10 cellular contexts compared by ENCODE assay signal in the genomic region with DNA sequence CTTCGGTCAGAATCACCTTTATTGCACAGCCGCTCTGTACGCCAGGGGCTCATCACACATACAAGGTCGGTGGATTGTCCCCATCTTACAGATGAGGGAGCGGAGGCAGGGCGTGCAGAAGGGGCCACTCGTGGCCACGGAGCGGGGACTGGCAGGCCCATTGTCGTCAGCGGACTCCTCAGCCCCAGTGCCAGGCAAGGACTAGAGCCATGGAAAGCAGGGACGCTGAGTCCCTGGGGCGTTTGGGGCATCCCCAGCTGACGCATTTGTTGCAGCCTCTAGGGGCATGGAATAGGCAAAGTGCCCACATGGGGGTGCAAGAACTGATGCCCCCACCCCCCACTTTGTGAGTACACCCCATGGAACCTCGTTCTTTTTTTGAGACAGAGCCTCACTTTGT. TPM values are rescaled to one million over a fixed set of nuclear protein-coding genes. Genes with fewer than 3 reads are reported as not detected.
DNase-seq lines count a peak whose midpoint lies in the region; ATAC-seq and TF ChIP-seq lines count a peak whose summit lies in the region.
"Had no signal": no experiment of that assay in that cellular context is flagged by ENCODE, and none has a peak within 500 bp of the region (broad histone marks: within the 10 kb centered on the region; RNA-seq: fewer than 3 reads in every experiment).

No MANE protein-coding gene starts in this region.

- H3K27me3 ChIP-seq in PC-9 (ENCODE audit: insufficient read depth, low read depth) (no peaks in the 10 kb centered on the region), prostate gland (replicated peaks; ENCODE audit: insufficient read depth) (no peaks in the 10 kb centered on the region)

- H3K9me2 ChIP-seq in PC-9 (ENCODE audit: insufficient read depth) = no peaks in the 10 kb centered on the region

- H4K20me1 ChIP-seq in PC-9 (ENCODE audit: insufficient read depth) = no peaks in the 10 kb centered on the region

- H3K4me1 ChIP-seq in PC-9 (replicated peaks; ENCODE audit: insufficient read depth) (no peaks in the 10 kb centered on the region), prostate gland (replicated peaks) (no peaks in the 10 kb centered on the region)

- peak overlapping the region; percentile 39 to 71 (median 54) for H3K4me3 Mint-ChIP-seq in T-cell
- peak overlapping the region; percentile 51 for H3K4me3 Mint-ChIP-seq in dendritic cell treated with granulocyte-macrophage colony-stimulating factor and Interleukin-4, amounts not matched to agents 40 ng/mL and 50 ng/mL, for 4 days
- peak overlapping the region; percentile 72 for H3K4me3 Mint-ChIP-seq in stimulated activated naive CD8-positive, alpha-beta T cell treated with anti-CD3 and anti-CD28 coated beads, Interleukin-15, Interleukin-2, amounts not matched to agents 100 ng/mL and 50 ng/mL, for 24 hours

- CTCF ChIA-PET in T-cell (lab: Charles Lee) = interaction anchor here in 1 of 2 donors (1.1 to 1.8 kb wide), 2 partner anchors 47 to 121 kb away, joined by 6 to 7 read pairs; a partner anchor contains a TSS
- CTCF ChIA-PET in PC-9 (lab: Charles Lee) = no interaction called here

- no peak overlapping the region for H3K27ac ChIP-seq in PC-9
- H3K27ac ChIP-seq in prostate gland = no peak overlapping the region

- ATAC-seq in T-cell (replicated peaks in 1 of 4) = peak in 2 of 4 experiments; percentile 0 to 10
- no peak for ATAC-seq in left ventricle myocardium superior

- no peak for TF ChIP-seq POLR2A in prostate gland (IDR thresholded peaks at IDR 0.05)

- no peaks in the 10 kb centered on the region for H3F3A ChIP-seq in PC-9 (ENCODE audit: insufficient read depth, low read depth)

- H3K4me2 ChIP-seq in PC-9 = no peak overlapping the region

- H3K27me3 Mint-ChIP-seq in T-cell = no peaks in the 10 kb centered on the region
- H3K27me3 Mint-ChIP-seq in dendritic cell treated with granulocyte-macrophage colony-stimulating factor and Interleukin-4, amounts not matched to agents 40 ng/mL and 50 ng/mL, for 4 days = peaks cover 2% of the 10 kb centered on the region
- no peaks in the 10 kb centered on the region for H3K27me3 Mint-ChIP-seq in stimulated activated naive CD8-positive, alpha-beta T cell treated with anti-CD3 and anti-CD28 coated beads, Interleukin-15, Interleukin-2, amounts not matched to agents 100 ng/mL and 50 ng/mL, for 24 hours

- TF ChIP-seq CTCF in PC-9 (conservative IDR thresholded peaks at IDR 0.05) = no peak
- no peak for TF ChIP-seq CTCF in prostate gland (IDR thresholded peaks at IDR 0.05)

- no peaks in the 10 kb centered on the region for H3K9me3 Mint-ChIP-seq in T-cell
- H3K9me3 Mint-ChIP-seq in dendritic cell treated with granulocyte-macrophage colony-stimulating factor and Interleukin-4, amounts not matched to agents 40 ng/mL and 50 ng/mL, for 4 days = no peaks in the 10 kb centered on the region
- H3K9me3 Mint-ChIP-seq in stimulated activated naive CD8-positive, alpha-beta T cell treated with anti-CD3 and anti-CD28 coated beads, Interleukin-15, Interleukin-2, amounts not matched to agents 100 ng/mL and 50 ng/mL, for 24 hours = no peaks in the 10 kb centered on the region

- DNase-seq in stimulated activated CD4-positive, alpha-beta T cell treated with anti-CD3 and anti-CD28 coated beads, Interleukin-15, amount 100 ng/mL, for 24 hours = peak; percentile 40
- no peak for DNase-seq in stimulated activated CD4-positive, alpha-beta T cell treated with anti-CD3 and anti-CD28 coated beads, Interleukin-12 subunit alpha, Interleukin-12 subunit beta, amount 100 ng/mL, for 4 hours
- DNase-seq in T-cell (peak in 8 of 34 experiments; percentile 4 to 40 (median 26)), PC-9 (no peak), prostate gland (ENCODE audit: low spot score) (no peak), left ventricle myocardium superior (no peak)
- DNase-seq: NCI-H1436 treated with DMSO at 0.1 percent for 48 hours, NCI-H510A had no signal

- intact Hi-C loops in dendritic cell treated with granulocyte-macrophage colony-stimulating factor and Interleukin-4, amounts not matched to agents 40 ng/mL and 50 ng/mL, for 4 days (cut with micrococcal nuclease) = loop anchor here (5.0 kb wide), 1 partner anchor 34 kb away; no protein-coding TSS in a partner anchor
- intact Hi-C loops in PC-9 (cut with micrococcal nuclease; ENCODE audit: unreplicated experiment) (no loop called here), prostate gland (cut with DNase I) (no loop called here), left ventricle myocardium superior (cut with micrococcal nuclease) (no loop called here)

- POLR2A ChIA-PET in T-cell (lab: Charles Lee) = interaction anchor here in 1 of 2 donors (0.6 to 0.8 kb wide), 2 partner anchors 47 to 127 kb away, joined by 3 to 5 read pairs; no protein-coding TSS in a partner anchor
- POLR2A ChIA-PET in PC-9 (lab: Charles Lee; ENCODE audit: unreplicated experiment) = no interaction called here

- H3K4me1 Mint-ChIP-seq in T-cell = peaks cover 28 to 41% (median 41%) of the 10 kb centered on the region in 3 donors
- peaks cover 89% of the 10 kb centered on the region for H3K4me1 Mint-ChIP-seq in dendritic cell treated with granulocyte-macrophage colony-stimulating factor and Interleukin-4, amounts not matched to agents 40 ng/mL and 50 ng/mL, for 4 days (ENCODE audit: low read depth)
- peaks cover 58% of the 10 kb centered on the region for H3K4me1 Mint-ChIP-seq in stimulated activated naive CD8-positive, alpha-beta T cell treated with anti-CD3 and anti-CD28 coated beads, Interleukin-15, Interleukin-2, amounts not matched to agents 100 ng/mL and 50 ng/mL, for 24 hours (ENCODE audit: low read depth)

- no peaks in the 10 kb centered on the region for H3K36me3 Mint-ChIP-seq in T-cell
- H3K36me3 Mint-ChIP-seq in dendritic cell treated with granulocyte-macrophage colony-stimulating factor and Interleukin-4, amounts not matched to agents 40 ng/mL and 50 ng/mL, for 4 days (ENCODE audit: low read depth) = peaks cover 28% of the 10 kb centered on the region
- H3K36me3 Mint-ChIP-seq in stimulated activated naive CD8-positive, alpha-beta T cell treated with anti-CD3 and anti-CD28 coated beads, Interleukin-15, Interleukin-2, amounts not matched to agents 100 ng/mL and 50 ng/mL, for 24 hours (ENCODE audit: low read depth) = no peaks in the 10 kb centered on the region

- H3K9me3 ChIP-seq in PC-9 (ENCODE audit: insufficient read depth, low read depth) = no peaks in the 10 kb centered on the region
- H3K9me3 ChIP-seq in prostate gland = no peaks in the 10 kb centered on the region

- H2AFZ ChIP-seq in PC-9 = no peak overlapping the region

- no peaks in the 10 kb centered on the region for H3K79me2 ChIP-seq in PC-9 (ENCODE audit: low read depth)

- no peak overlapping the region for H3K4me3 ChIP-seq in PC-9
- H3K4me3 ChIP-seq in prostate gland = no peak overlapping the region

- 89% methylated on average over 15 of the region's 15 CpGs for WGBS in prostate gland

- BruUV-seq in PC-9 (replicated peaks; lab: Mats Ljungman, UMichigan) = no TSS peak

- peak overlapping the region; percentile 78 to 80 for H3K27ac Mint-ChIP-seq in T-cell
- H3K27ac Mint-ChIP-seq in dendritic cell treated with granulocyte-macrophage colony-stimulating factor and Interleukin-4, amounts not matched to agents 40 ng/mL and 50 ng/mL, for 4 days = peak overlapping the region; percentile 98
- H3K27ac Mint-ChIP-seq in stimulated activated naive CD8-positive, alpha-beta T cell treated with anti-CD3 and anti-CD28 coated beads, Interleukin-15, Interleukin-2, amounts not matched to agents 100 ng/mL and 50 ng/mL, for 24 hours = peak overlapping the region; percentile 97

- no peaks in the 10 kb centered on the region for H3K36me3 ChIP-seq in PC-9 (ENCODE audit: low read depth)
- H3K36me3 ChIP-seq in prostate gland = no peaks in the 10 kb centered on the region

RNA-seq across cellular contexts. Expression of a gene that starts 29.8 kb away (rescaled TPM):
- total RNA-seq in T-cell (10 to 100 TPM; 52.8 to 74.0 (median 61.4) TPM), PC-9 (2021) (48.7 and 50.4 TPM in 2 replicates), prostate gland (100 to 1,000 TPM in 1 of 2 donors, 10 to 100 TPM in 1; 92.8 to 154 TPM), left ventricle myocardium superior (49.9 TPM)

RNA-seq across cellular contexts. Expression of a gene that starts 45.8 kb away (rescaled TPM):
- total RNA-seq in T-cell = 1 to 10 TPM; 3.2 to 5.2 (median 4.3) TPM
- total RNA-seq in PC-9 (2021) = 2.1 and 3.8 TPM in 2 replicates
- total RNA-seq in prostate gland = 10 to 100 TPM; 22.8 to 33.9 TPM
- total RNA-seq in left ventricle myocardium superior = 15.4 TPM
